Comparison of ENCODE assay signal across 2 cellular contexts in genomic region chr6:75501756-75502155, GRCh38.
TF ChIP-seq lines count a peak whose summit lies in the region.

No MANE protein-coding gene starts in this region.

TF ChIP-seq in SK-N-SH, 30 proteins besides CTCF, POLR2A, EP300 and RAD21 (continued from another document):
- TF ChIP-seq MXI1 (IDR thresholded peaks at IDR 0.05; ENCODE audit: low read depth, low read length) (no peak), ZBTB33 (IDR thresholded peaks at IDR 0.05; ENCODE audit: borderline replicate concordance, low read depth) (no peak), USF2 (IDR thresholded peaks at IDR 0.05; ENCODE audit: borderline replicate concordance, low read depth, low read length) (no peak), RXRA (IDR thresholded peaks at IDR 0.05; ENCODE audit: borderline replicate concordance, low read depth) (no peak), TEAD4 (IDR thresholded peaks at IDR 0.05; ENCODE audit: borderline replicate concordance, insufficient read depth) (no peak), FOXJ3 (CRISPR knock-in tag; IDR thresholded peaks at IDR 0.05) (no peak), GABPA (IDR thresholded peaks at IDR 0.05; ENCODE audit: low read depth) (no peak), SMC3 (IDR thresholded peaks at IDR 0.05; ENCODE audit: low read depth, low read length) (no peak)

TF ChIP-seq in SK-N-SH treated with all-trans-retinoic acid at 6 μM for 48 hours, 23 proteins besides CTCF, POLR2A, EP300 and RAD21 (continued from another document):
- TF ChIP-seq TSHZ2 (CRISPR knock-in tag; IDR thresholded peaks at IDR 0.05) (no peak), ZC3H10 (CRISPR knock-in tag; IDR thresholded peaks at IDR 0.05) (no peak), ZFP3 (CRISPR knock-in tag; IDR thresholded peaks at IDR 0.05) (no peak), GLIS3 (CRISPR knock-in tag; IDR thresholded peaks at IDR 0.05) (no peak), ZNF8 (CRISPR knock-in tag; IDR thresholded peaks at IDR 0.05) (no peak), ZNF565 (CRISPR knock-in tag; conservative IDR thresholded peaks at IDR 0.05; ENCODE audit: low read depth) (no peak), OSR1 (CRISPR knock-in tag; IDR thresholded peaks at IDR 0.05) (no peak), TCF4 (CRISPR knock-in tag; IDR thresholded peaks at IDR 0.05; ENCODE audit: borderline replicate concordance) (no peak), TOX (CRISPR knock-in tag; IDR thresholded peaks at IDR 0.05; ENCODE audit: borderline replicate concordance) (no peak)
TF ChIP-seq in SK-N-SH treated with all-trans-retinoic acid at 6 μM for 48 hours: peak in this region for 0.
